In the genomic region with DNA sequence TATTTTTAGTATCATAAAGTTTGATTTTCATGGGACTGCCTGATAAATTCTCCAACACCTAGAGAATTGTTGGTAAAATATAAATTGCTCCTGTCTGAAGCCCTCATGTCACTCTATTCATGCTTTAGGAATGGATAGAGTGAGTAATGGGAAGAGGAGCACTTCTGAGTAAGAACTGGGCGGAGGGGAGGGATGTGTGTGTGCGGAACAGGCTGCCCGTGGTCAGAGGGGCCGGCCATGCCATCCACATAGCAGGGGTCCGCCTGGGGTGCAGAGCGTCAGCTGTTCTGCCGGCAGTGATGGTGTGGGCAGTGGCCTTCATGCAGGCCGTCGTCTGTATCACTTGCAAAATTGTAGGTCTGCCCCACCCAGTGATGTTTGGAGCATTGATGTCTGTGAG, we compare ENCODE assay signal across 20 cellular contexts. TPM values are rescaled to one million over a fixed set of nuclear protein-coding genes. Genes with fewer than 3 reads are reported as not detected.
DNase-seq lines count a peak whose midpoint lies in the region; FAIRE-seq and TF ChIP-seq lines count a peak whose summit lies in the region.
"Had no signal": no experiment of that assay in that cellular context is flagged by ENCODE, and none has a peak within 500 bp of the region (broad histone marks: within the 10 kb centered on the region; RNA-seq: fewer than 3 reads in every experiment).

No MANE protein-coding gene starts in this region.

- H3K27ac ChIP-seq in astrocyte (ENCODE audit: low read depth, low read length): peak overlapping the region; percentile 59
- H3K27ac ChIP-seq in spleen: peak overlapping the region in 7 of 8 donors; percentile 19 to 79 (median 66)
- H3K27ac ChIP-seq in neural progenitor cell: no peak overlapping the region
- H3K27ac ChIP-seq: PC-9 had no signal

- no peak for FAIRE-seq in astrocyte (lab: Jason Lieb, UNC)
- FAIRE-seq: D721Med had no signal

- CTCF ChIA-PET in activated CD4-positive, alpha-beta memory T cell treated with anti-CD3 and anti-CD28 coated beads for 36 hours (lab: Charles Lee): interaction anchor here (1.4 kb wide), 1 partner anchor 203 kb away, joined by 4 read pairs; no protein-coding TSS in a partner anchor

- H3K4me1 Mint-ChIP-seq in astrocyte (ENCODE audit: low read depth, unreplicated experiment) (peaks cover 16% of the 10 kb centered on the region), neural progenitor cell (peaks cover 6% of the 10 kb centered on the region)
- H3K4me1 Mint-ChIP-seq in activated CD4-positive, alpha-beta memory T cell treated with anti-CD3 and anti-CD28 coated beads for 36 hours (ENCODE audit: low read depth): peaks cover 7% of the 10 kb centered on the region
- H3K4me1 Mint-ChIP-seq: B cell had no signal

- peak overlapping the region; percentile 57 for H3K9ac ChIP-seq in astrocyte (ENCODE audit: low read length)
- H3K9ac ChIP-seq in neural progenitor cell: no peak overlapping the region

- no peak for TF ChIP-seq CTCF in astrocyte (IDR thresholded peaks at IDR 0.05; ENCODE audit: insufficient read depth, low read depth, low read length)
- TF ChIP-seq CTCF in fibroblast of villous mesenchyme (IDR thresholded peaks at IDR 0.05; ENCODE audit: insufficient read depth, low read depth, low read length): no peak
- TF ChIP-seq CTCF in spleen (IDR thresholded peaks at IDR 0.05 in 8 of 11, conservative IDR thresholded peaks at IDR 0.05 in 3 of 11): no peak
- TF ChIP-seq CTCF in neural progenitor cell (IDR thresholded peaks at IDR 0.05): no peak

- peak overlapping the region; percentile 36 for H3K27ac Mint-ChIP-seq in astrocyte (ENCODE audit: unreplicated experiment)
- H3K27ac Mint-ChIP-seq in neural progenitor cell: no peak overlapping the region
- H3K27ac Mint-ChIP-seq in activated CD4-positive, alpha-beta memory T cell treated with anti-CD3 and anti-CD28 coated beads for 36 hours: no peak overlapping the region
- H3K27ac Mint-ChIP-seq: B cell, IgD-negative memory B cell had no signal

- intact Hi-C loops in spleen (cut with DNase I; ENCODE audit: low total_unique reads): no loop called here
- intact Hi-C loops in activated CD4-positive, alpha-beta memory T cell treated with anti-CD3 and anti-CD28 coated beads for 36 hours (cut with micrococcal nuclease): no loop called here

- H3K4me3 ChIP-seq in astrocyte (ENCODE audit: insufficient read depth, low read depth, low read length) (no peak overlapping the region), fibroblast of villous mesenchyme (ENCODE audit: low read depth, low read length) (no peak overlapping the region), spleen (no peak overlapping the region), neural progenitor cell (no peak overlapping the region)
- H3K4me3 ChIP-seq: PC-9 had no signal

- H2AFZ ChIP-seq in astrocyte (ENCODE audit: low read depth, low read length): no peak overlapping the region
- no peak overlapping the region for H2AFZ ChIP-seq in neural progenitor cell (replicated peaks)
- H2AFZ ChIP-seq: PC-9 had no signal

- H3K79me2 ChIP-seq in astrocyte (ENCODE audit: insufficient read depth, low read length) (peaks cover 15% of the 10 kb centered on the region), neural progenitor cell (ENCODE audit: low read depth) (no peaks in the 10 kb centered on the region)

- DNase-seq in ELR (ENCODE audit: low read depth): peak; percentile 57
- peak; percentile 40 for DNase-seq in astrocyte (ENCODE audit: low read depth)
- peak; percentile 16 for DNase-seq in fibroblast of villous mesenchyme (ENCODE audit: low read depth)
- DNase-seq in spleen: no peak
- DNase-seq in neural progenitor cell (ENCODE audit: low spot score): no peak
- no peak for DNase-seq in SIG-M5 (lab: John Stamatoyannopoulos, UW)
- no peak for DNase-seq in GM19240 (ENCODE audit: insufficient read length, low spot score)
- no peak for DNase-seq in activated CD4-positive, alpha-beta memory T cell treated with anti-CD3 and anti-CD28 coated beads for 36 hours
- DNase-seq: activated CD4-positive, alpha-beta T cell treated with anti-CD3 and anti-CD28 coated beads, Interleukin-2, amount 50 U/mL, for 1 hour; naive thymus-derived CD8-positive, alpha-beta T cell; NCI-H2081 treated with DMSO at 0.1 percent for 48 hours; NCI-H524 treated with DMSO at 0.1 percent for 48 hours; PC-9; stimulated activated CD4-positive, alpha-beta T cell treated with anti-CD3 and anti-CD28 coated beads, Interleukin-15, amount 100 ng/mL, for 24 hours had no signal

- H3K9me3 Mint-ChIP-seq in astrocyte (ENCODE audit: unreplicated experiment) (peaks cover 2% of the 10 kb centered on the region), neural progenitor cell (no peaks in the 10 kb centered on the region)
- no peaks in the 10 kb centered on the region for H3K9me3 Mint-ChIP-seq in activated CD4-positive, alpha-beta memory T cell treated with anti-CD3 and anti-CD28 coated beads for 36 hours
- H3K9me3 Mint-ChIP-seq: activated naive CD4-positive, alpha-beta T cell treated with anti-CD3 and anti-CD28 coated beads, Interleukin-2, amount 50 U/mL, for 72 hours; IgD-negative memory B cell; naive thymus-derived CD8-positive, alpha-beta T cell had no signal

- no peaks in the 10 kb centered on the region for H3K9me3 ChIP-seq in astrocyte (ENCODE audit: insufficient read depth, low read depth, low read length)
- no peaks in the 10 kb centered on the region for H3K9me3 ChIP-seq in spleen
- no peaks in the 10 kb centered on the region for H3K9me3 ChIP-seq in neural progenitor cell (ENCODE audit: low read depth)

- H3F3A ChIP-seq in neural progenitor cell (ENCODE audit: low read depth): no peaks in the 10 kb centered on the region

- peaks cover 4% of the 10 kb centered on the region for H3K4me1 ChIP-seq in astrocyte (ENCODE audit: insufficient read depth, low read length)
- H3K4me1 ChIP-seq in spleen: peaks cover 0 to 45% (median 22%) of the 10 kb centered on the region in 6 donors
- H3K4me1 ChIP-seq in neural progenitor cell: no peaks in the 10 kb centered on the region

- H4K20me1 ChIP-seq in astrocyte (ENCODE audit: insufficient read depth, low read length) (peaks cover 25% of the 10 kb centered on the region), neural progenitor cell (ENCODE audit: low read depth) (peaks cover 10% of the 10 kb centered on the region)

- H3K27me3 ChIP-seq in astrocyte (ENCODE audit: insufficient read depth, low read length) (no peaks in the 10 kb centered on the region), spleen (replicated peaks in 1 of 7) (no peaks in the 10 kb centered on the region), neural progenitor cell (no peaks in the 10 kb centered on the region)

- H3K36me3 Mint-ChIP-seq in astrocyte (ENCODE audit: low read depth, unreplicated experiment): peaks cover 19% of the 10 kb centered on the region
- H3K36me3 Mint-ChIP-seq in neural progenitor cell: peaks cover 28% of the 10 kb centered on the region
- H3K36me3 Mint-ChIP-seq in activated CD4-positive, alpha-beta memory T cell treated with anti-CD3 and anti-CD28 coated beads for 36 hours: peaks cover 36% of the 10 kb centered on the region
- H3K36me3 Mint-ChIP-seq: IgD-negative memory B cell had no signal

- POLR2A ChIA-PET in activated CD4-positive, alpha-beta memory T cell treated with anti-CD3 and anti-CD28 coated beads for 36 hours (lab: Charles Lee): no interaction called here

- H3K27me3 Mint-ChIP-seq in astrocyte (ENCODE audit: low read depth, unreplicated experiment) (no peaks in the 10 kb centered on the region), neural progenitor cell (ENCODE audit: insufficient read depth, low read depth) (no peaks in the 10 kb centered on the region)
- H3K27me3 Mint-ChIP-seq in activated CD4-positive, alpha-beta memory T cell treated with anti-CD3 and anti-CD28 coated beads for 36 hours: no peaks in the 10 kb centered on the region
- H3K27me3 Mint-ChIP-seq: B cell; IgD-negative memory B cell; naive thymus-derived CD8-positive, alpha-beta T cell had no signal

- H3K4me3 Mint-ChIP-seq in astrocyte (ENCODE audit: unreplicated experiment) (no peak overlapping the region), neural progenitor cell (no peak overlapping the region)
- H3K4me3 Mint-ChIP-seq in activated CD4-positive, alpha-beta memory T cell treated with anti-CD3 and anti-CD28 coated beads for 36 hours: no peak overlapping the region
- H3K4me3 Mint-ChIP-seq: B cell; IgD-negative memory B cell; naive thymus-derived CD8-positive, alpha-beta T cell had no signal

- WGBS in spleen, 5 donors: 82 to 92% (median 89%) methylated on average over 7 to 9 of the region's 9 CpGs

- H3K4me2 ChIP-seq in astrocyte (ENCODE audit: low read length): peak overlapping the region; percentile 49
- H3K4me2 ChIP-seq in neural progenitor cell: no peak overlapping the region
- H3K4me2 ChIP-seq: PC-9 had no signal

- TF ChIP-seq POLR2A in spleen (IDR thresholded peaks at IDR 0.05): no peak

- H3K36me3 ChIP-seq in astrocyte (ENCODE audit: insufficient read depth, low read length) (peaks cover 23% of the 10 kb centered on the region), spleen (peaks cover 0 to 100% (median 60%) of the 10 kb centered on the region in 6 donors), neural progenitor cell (no peaks in the 10 kb centered on the region)

RNA-seq across cellular contexts. Expression of a gene that starts 49.7 kb away (rescaled TPM):
- total RNA-seq in astrocyte (0.43 TPM in 1 of 2 replicates, not detected in the other), fibroblast of villous mesenchyme (0.64 TPM in 1 of 2 replicates, not detected in the other), spleen (under 1 TPM in 3 of 7 donors, not detected in 4; 0.54 to 0.66 (median 0.54) TPM), neural progenitor cell (ENCODE audit: low replicate concordance) (0.65 TPM in 1 of 2 replicates, not detected in the other)
- 1 to 10 TPM in 2 of 3 donors, under 1 TPM in 1; 0.74 to 1.7 (median 1.1) TPM for polyA plus RNA-seq in spleen
- under 1 TPM; 0.39 to 0.43 TPM for total RNA-seq in activated CD4-positive, alpha-beta memory T cell treated with anti-CD3 and anti-CD28 coated beads for 36 hours
- total RNA-seq: lower leg skin, PC-9, pulmonary artery endothelial cell had no signal
- polyA plus RNA-seq: IgD-negative memory B cell; naive thymus-derived CD8-positive, alpha-beta T cell had no signal

Comparison
In these comparisons a context has a peak if more than half of its experiments do, and no peak if none do; other contexts are left out.
1. DNase-seq: peak in ELR (single experiment), astrocyte (single experiment) and fibroblast of villous mesenchyme (single experiment); none in spleen (single experiment), neural progenitor cell (single experiment), SIG-M5 (single experiment), GM19240 (single experiment) and activated CD4-positive, alpha-beta memory T cell treated with anti-CD3 and anti-CD28 coated beads for 36 hours (single experiment).